Comparison of ENCODE assay signal across 1 cellular context in the genomic region with DNA sequence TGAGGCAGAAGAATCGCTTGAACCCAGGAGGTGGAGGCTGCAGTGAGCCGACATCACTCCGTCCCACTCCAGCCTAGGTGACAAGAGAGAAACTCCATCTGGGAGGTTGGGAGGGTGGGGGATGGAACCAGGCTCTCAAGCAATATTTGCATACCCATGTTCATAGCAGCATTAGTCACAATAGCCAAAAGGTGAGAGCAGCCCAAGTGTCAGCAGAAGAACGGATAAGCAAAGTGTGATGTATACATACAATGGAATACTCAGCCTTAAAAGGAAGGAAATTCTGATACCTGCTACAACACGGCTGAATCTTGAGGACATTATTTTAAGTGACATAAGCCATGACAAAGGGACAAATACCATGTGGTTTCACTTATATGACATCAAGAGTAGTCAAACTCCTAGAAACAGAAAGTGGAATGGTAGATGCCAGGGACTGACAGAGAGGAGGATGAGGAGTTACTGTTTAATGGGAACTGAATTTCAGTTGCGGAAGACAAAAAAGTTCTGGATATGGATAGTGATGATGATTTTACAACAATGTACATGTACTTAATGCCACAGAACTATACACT.
TF ChIP-seq lines count a peak whose summit lies in the region.

No MANE protein-coding gene starts in this region.

TF ChIP-seq in GM12878, 131 proteins besides CTCF, POLR2A, EP300 and RAD21:
- peak; percentile 47; the same call in 1 of the 2 replicates for TF ChIP-seq ATF7 (IDR thresholded peaks at IDR 0.05; ENCODE audit: low read depth)
- no peak for TF ChIP-seq KDM1A (IDR thresholded peaks at IDR 0.05; ENCODE audit: borderline replicate concordance)
- no peak for TF ChIP-seq CBFB (IDR thresholded peaks at IDR 0.05; ENCODE audit: low read depth)
- TF ChIP-seq PKNOX1 (IDR thresholded peaks at IDR 0.05), result peak; percentile 13; the same call in 1 of the 2 replicates
- TF ChIP-seq, protein P1, sequence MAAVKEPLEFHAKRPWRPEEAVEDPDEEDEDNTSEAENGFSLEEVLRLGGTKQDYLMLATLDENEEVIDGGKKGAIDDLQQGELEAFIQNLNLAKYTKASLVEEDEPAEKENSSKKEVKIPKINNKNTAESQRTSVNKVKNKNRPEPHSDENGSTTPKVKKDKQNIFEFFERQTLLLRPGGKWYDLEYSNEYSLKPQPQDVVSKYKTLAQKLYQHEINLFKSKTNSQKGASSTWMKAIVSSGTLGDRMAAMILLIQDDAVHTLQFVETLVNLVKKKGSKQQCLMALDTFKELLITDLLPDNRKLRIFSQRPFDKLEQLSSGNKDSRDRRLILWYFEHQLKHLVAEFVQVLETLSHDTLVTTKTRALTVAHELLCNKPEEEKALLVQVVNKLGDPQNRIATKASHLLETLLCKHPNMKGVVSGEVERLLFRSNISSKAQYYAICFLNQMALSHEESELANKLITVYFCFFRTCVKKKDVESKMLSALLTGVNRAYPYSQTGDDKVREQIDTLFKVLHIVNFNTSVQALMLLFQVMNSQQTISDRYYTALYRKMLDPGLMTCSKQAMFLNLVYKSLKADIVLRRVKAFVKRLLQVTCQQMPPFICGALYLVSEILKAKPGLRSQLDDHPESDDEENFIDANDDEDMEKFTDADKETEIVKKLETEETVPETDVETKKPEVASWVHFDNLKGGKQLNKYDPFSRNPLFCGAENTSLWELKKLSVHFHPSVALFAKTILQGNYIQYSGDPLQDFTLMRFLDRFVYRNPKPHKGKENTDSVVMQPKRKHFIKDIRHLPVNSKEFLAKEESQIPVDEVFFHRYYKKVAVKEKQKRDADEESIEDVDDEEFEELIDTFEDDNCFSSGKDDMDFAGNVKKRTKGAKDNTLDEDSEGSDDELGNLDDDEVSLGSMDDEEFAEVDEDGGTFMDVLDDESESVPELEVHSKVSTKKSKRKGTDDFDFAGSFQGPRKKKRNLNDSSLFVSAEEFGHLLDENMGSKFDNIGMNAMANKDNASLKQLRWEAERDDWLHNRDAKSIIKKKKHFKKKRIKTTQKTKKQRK (IDR thresholded peaks at IDR 0.05; ENCODE audit: low read depth, low read length), result no peak
- no peak for TF ChIP-seq MXI1 (IDR thresholded peaks at IDR 0.05; ENCODE audit: low read depth, low read length)
- TF ChIP-seq CREM (IDR thresholded peaks at IDR 0.05; ENCODE audit: low read depth), result 0 out of 2 replicates have a peak, but pooled peaks have one; percentile 20
- TF ChIP-seq CREB1 (IDR thresholded peaks at IDR 0.05; ENCODE audit: low read depth), result peak; percentile 63; the same call in 1 of the 2 replicates
